9 cellular contexts compared by ENCODE assay signal in the genomic region with DNA sequence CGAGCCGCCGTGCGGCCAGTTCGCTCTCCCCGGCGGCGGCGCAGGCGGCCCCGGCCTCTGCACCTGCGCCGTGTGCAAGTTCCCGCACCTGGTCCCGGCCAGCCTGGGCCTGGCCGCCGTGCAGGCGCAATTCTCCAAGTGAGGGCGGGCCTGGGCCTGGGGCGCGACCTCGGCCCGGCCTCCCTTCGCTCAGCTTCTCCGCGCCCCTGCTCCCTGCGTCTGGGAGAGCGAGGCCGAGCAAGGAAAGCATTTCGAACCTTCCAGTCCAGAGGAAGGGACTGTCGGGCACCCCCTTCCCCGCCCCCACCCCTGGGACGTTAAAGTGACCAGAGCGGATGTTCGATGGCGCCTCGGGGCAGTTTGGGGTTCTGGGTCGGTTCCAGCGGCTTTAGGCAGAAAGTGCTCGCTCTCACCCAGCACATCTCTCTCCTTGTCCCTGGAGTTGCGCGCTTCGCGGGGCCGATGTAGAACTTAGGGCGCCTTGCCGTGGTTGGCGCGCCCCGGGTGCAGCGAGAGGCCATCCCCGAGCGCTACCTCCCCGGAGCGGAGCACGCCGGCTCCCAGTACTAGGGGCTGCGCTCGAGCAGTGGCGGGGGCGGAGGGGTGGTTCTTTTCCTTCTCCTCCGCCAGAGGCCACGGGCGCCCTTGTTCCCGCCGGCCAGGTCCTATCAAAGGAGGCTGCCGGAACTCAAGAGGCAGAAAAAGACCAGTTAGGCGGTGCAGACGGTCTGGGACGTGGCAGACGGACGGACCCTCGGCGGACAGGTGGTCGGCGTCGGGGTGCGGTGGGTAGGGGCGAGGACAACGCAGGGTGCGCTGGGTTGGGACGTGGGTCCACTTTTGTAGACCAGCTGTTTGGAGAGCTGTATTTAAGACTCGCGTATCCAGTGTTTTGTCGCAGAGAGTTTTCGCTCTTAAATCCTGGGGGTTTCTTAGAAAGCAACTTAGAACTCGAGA. TPM values are rescaled to one million over a fixed set of nuclear protein-coding genes. Genes with fewer than 3 reads are reported as not detected.
DNase-seq lines count a peak whose midpoint lies in the region; ATAC-seq, FAIRE-seq and TF ChIP-seq lines count a peak whose summit lies in the region.
"Had no signal": no experiment of that assay in that cellular context is flagged by ENCODE, and none has a peak within 500 bp of the region (broad histone marks: within the 10 kb centered on the region; RNA-seq: fewer than 3 reads in every experiment).

No MANE protein-coding gene starts in this region.

- peak overlapping the region; percentile 39 to 84 (median 65) for H3K4me3 ChIP-seq in dorsolateral prefrontal cortex
- peak overlapping the region; percentile 57 to 65 for H3K4me3 ChIP-seq in muscle layer of duodenum (ENCODE audit: low read depth in 1 of 2, low read length in 2 of 2)
- H3K4me3 ChIP-seq: K562 had no signal

- ATAC-seq in HG02970 (IDR thresholded peaks at IDR 0.05; ENCODE audit: low FRiP score, unreplicated experiment): no peak
- no peak for ATAC-seq in GM19452 (IDR thresholded peaks at IDR 0.05; ENCODE audit: unreplicated experiment)
- ATAC-seq: K562 had no signal

- peak in 1 of 56 donors; percentile 3 for TF ChIP-seq CTCF in dorsolateral prefrontal cortex (IDR thresholded peaks at IDR 0.05 in 54 of 56, conservative IDR thresholded peaks at IDR 0.05 in 2 of 56; ENCODE audit: low read depth in 1 of 56, partially characterized antibody in 56 of 56)

- H3K36me3 ChIP-seq in muscle layer of duodenum (ENCODE audit: control insufficient read depth in 1 of 2, insufficient read depth in 2 of 2, low read length in 2 of 2): no peaks in the 10 kb centered on the region

- peaks cover 0 to 80% (median 51%) of the 10 kb centered on the region in 45 donors for H3K27me3 ChIP-seq in dorsolateral prefrontal cortex
- H3K27me3 ChIP-seq in muscle layer of duodenum (ENCODE audit: low read depth, low read length): peaks cover 48% of the 10 kb centered on the region

- peak overlapping the region; percentile 26 to 94 (median 85) for H3K27ac ChIP-seq in dorsolateral prefrontal cortex
- no peak overlapping the region for H3K27ac ChIP-seq in muscle layer of duodenum (ENCODE audit: low read length)

- no peak for FAIRE-seq in GM12891 (lab: Jason Lieb, UNC)
- FAIRE-seq: K562 had no signal

- intact Hi-C loops in dorsolateral prefrontal cortex (cut with DNase I): loop anchor here (1.0 to 10.0 kb wide), 3 partner anchors 45 to 96 kb away; no protein-coding TSS in a partner anchor

- TF ChIP-seq POLR2A in GM12891 (IDR thresholded peaks at IDR 0.05; ENCODE audit: low read depth, low read length): no peak

- peaks cover 0 to 24% of the 10 kb centered on the region in 2 donors for H3K4me1 ChIP-seq in muscle layer of duodenum (ENCODE audit: control insufficient read depth in 1 of 2, insufficient read depth in 2 of 2, low read length in 2 of 2)

- DNase-seq in GM12891 (ENCODE audit: insufficient read length, low spot score): peak; percentile 28
- DNase-seq in NCI-H69 (lab: John Stamatoyannopoulos, UW): peak; percentile 13
- no peak for DNase-seq in dorsolateral prefrontal cortex
- DNase-seq in NCI-H2196 treated with DMSO at 0.1 percent for 48 hours (lab: John Stamatoyannopoulos, UW; ENCODE audit: unreplicated experiment): no peak
- no peak for DNase-seq in DMS153 treated with DMSO at 0.1 percent for 48 hours (lab: John Stamatoyannopoulos, UW; ENCODE audit: unreplicated experiment)

- H3K9me3 ChIP-seq in muscle layer of duodenum (ENCODE audit: control insufficient read depth in 1 of 2, low read length in 2 of 2): peaks cover 0 to 15% of the 10 kb centered on the region in 2 donors

TF ChIP-seq in GM12891, 5 proteins besides CTCF, POLR2A, EP300 and RAD21:
- no peak for TF ChIP-seq TAF1 (IDR thresholded peaks at IDR 0.05; ENCODE audit: low read depth, low read length)
- no peak for TF ChIP-seq POLR2AphosphoS5 (IDR thresholded peaks at IDR 0.05; ENCODE audit: low read depth, low read length)
- no peak for TF ChIP-seq SPI1 (IDR thresholded peaks at IDR 0.05; ENCODE audit: low read depth, low read length)
- no peak for TF ChIP-seq PAX5 (IDR thresholded peaks at IDR 0.05; ENCODE audit: insufficient read depth, low read length, severe bottlenecking)
- no peak for TF ChIP-seq POU2F2 (IDR thresholded peaks at IDR 0.05; ENCODE audit: low read depth, low read length)

RNA-seq across cellular contexts. Expression of gene OLIG1, which starts 1.3 kb away (rescaled TPM):
- polyA plus RNA-seq in GM12891 (2012; ENCODE audit: low read depth, missing spikeins): not detected
- total RNA-seq in dorsolateral prefrontal cortex: 100 to 1,000 TPM in 77 of 120 experiments, 10 to 100 TPM in 43; 30.7 to 365 (median 119) TPM
- total RNA-seq: K562 had no signal
- polyA plus RNA-seq: K562 had no signal

RNA-seq across cellular contexts. Expression of gene OLIG2, which starts 45.5 kb away (rescaled TPM):
- polyA plus RNA-seq in GM12891 (2012; ENCODE audit: low read depth, missing spikeins): not detected
- total RNA-seq in dorsolateral prefrontal cortex: 100 to 1,000 TPM in 2 of 120 experiments, 10 to 100 TPM in 118; 13.9 to 165 (median 45.4) TPM
- total RNA-seq: K562 had no signal
- polyA plus RNA-seq: K562 had no signal

Comparison
In these comparisons a context has a peak if more than half of its experiments do, and no peak if none do; other contexts are left out.
1. DNase-seq: peak in GM12891 (single experiment) and NCI-H69 (single experiment); none in dorsolateral prefrontal cortex (0 of 10), NCI-H2196 treated with DMSO at 0.1 percent for 48 hours (single experiment) and DMS153 treated with DMSO at 0.1 percent for 48 hours (single experiment).